Comparison of ENCODE assay signal across 28 cellular contexts in the genomic region with DNA sequence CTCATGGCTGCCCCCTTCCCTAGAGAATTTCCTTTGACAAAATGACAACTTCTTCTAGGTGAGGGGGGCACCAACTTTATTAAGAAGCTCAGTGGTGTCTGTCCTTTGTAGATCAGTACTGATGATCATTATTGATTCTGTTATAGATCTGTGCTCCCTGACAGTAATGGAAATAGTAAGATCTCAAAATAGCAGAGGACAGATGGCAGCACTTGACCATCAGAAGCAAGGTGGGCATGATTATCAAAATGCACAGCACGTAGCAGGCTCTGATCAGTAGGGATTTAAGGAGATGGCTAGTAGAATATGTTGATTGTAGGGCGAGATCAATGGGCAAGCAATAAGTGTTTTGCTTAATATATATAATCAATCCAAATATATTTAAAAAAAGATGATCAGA.
"Had no signal": no experiment of that assay in that cellular context is flagged by ENCODE, and none has a peak within 500 bp of the region (broad histone marks: within the 10 kb centered on the region; RNA-seq: fewer than 3 reads in every experiment).

No MANE protein-coding gene starts in this region.

- H3K27ac ChIP-seq: left lung, lower lobe of right lung, neutrophil, parathyroid adenoma, right atrium auricular region, skin epidermis, stomach, testis, thyroid gland, transverse colon, upper lobe of left lung had no signal

- H3K79me2 ChIP-seq: parathyroid adenoma had no signal

- H2AFZ ChIP-seq: parathyroid adenoma had no signal

- H3K4me1 ChIP-seq: left lung, lower lobe of right lung, parathyroid adenoma, right atrium auricular region, stomach, testis, transverse colon, upper lobe of left lung had no signal

- FAIRE-seq: islet of Langerhans, urothelium cell line had no signal

- H3K4me3 ChIP-seq: left lung, lower lobe of right lung, right atrium auricular region, skin epidermis, stomach, testis, thyroid gland, transverse colon, upper lobe of left lung had no signal

- H3K27me3 ChIP-seq: left lung, neutrophil, right atrium auricular region, stomach, testis, thyroid gland, transverse colon, upper lobe of left lung had no signal

- DNase-seq: hypothalamus; immature natural killer cell; kidney; left colon; left lung; lower lobe of right lung; mammary epithelial cell; mesenchymal stem cell; naive thymus-derived CD8-positive, alpha-beta T cell; occipital lobe; stimulated activated CD4-positive, alpha-beta T cell treated with anti-CD3 and anti-CD28 coated beads, Interleukin-12 subunit alpha, Interleukin-12 subunit beta, amount 100 ng/mL, for 4 hours; stimulated activated CD4-positive, alpha-beta T cell treated with anti-CD3 and anti-CD28 coated beads, Interleukin-15, amount 100 ng/mL, for 24 hours; stimulated activated CD4-positive, alpha-beta T cell treated with anti-CD3 and anti-CD28 coated beads, Interleukin-2, amount 100 ng/mL, for 24 hours; stimulated activated CD4-positive, alpha-beta T cell treated with anti-CD3 and anti-CD28 coated beads, Interleukin-4, amount 100 ng/mL, for 1 hour; stimulated activated naive B cell treated with anti-CD40 and anti-IgM and Interleukin-4, amounts not matched to agents 10 μg/mL and 1 μg/mL and 100 μg/mL, for 72 hours; stimulated activated naive CD8-positive, alpha-beta T cell treated with anti-CD3 and anti-CD28 coated beads, Interleukin-15, Interleukin-2, amounts not matched to agents 100 U/mL and 50 U/mL, for 24 hours; stomach; testis; thyroid gland; transverse colon; upper lobe of left lung had no signal

- H3K9me3 ChIP-seq: left lung, lower lobe of right lung, neutrophil, right atrium auricular region, stomach, testis, thyroid gland, transverse colon, upper lobe of left lung had no signal

- H3K36me3 ChIP-seq: left lung, lower lobe of right lung, neutrophil, right atrium auricular region, stomach, thyroid gland, transverse colon, upper lobe of left lung had no signal

- H3K9ac ChIP-seq: parathyroid adenoma had no signal

- ATAC-seq: left colon; left lung; lower lobe of right lung; naive thymus-derived CD8-positive, alpha-beta T cell; sciatic nerve; stimulated activated naive B cell treated with anti-CD40 and anti-IgM and Interleukin-4, amounts not matched to agents 10 μg/mL and 1 μg/mL and 100 μg/mL, for 72 hours; stimulated activated naive CD8-positive, alpha-beta T cell treated with anti-CD3 and anti-CD28 coated beads, Interleukin-15, Interleukin-2, amounts not matched to agents 100 U/mL and 50 U/mL, for 24 hours had no signal
